29 cellular contexts compared by ENCODE assay signal in genomic region chr17:62900096-62900495, GRCh38.
"Had no signal": no experiment of that assay in that cellular context is flagged by ENCODE, and none has a peak within 500 bp of the region (broad histone marks: within the 10 kb centered on the region; RNA-seq: fewer than 3 reads in every experiment).

No MANE protein-coding gene starts in this region.

- H3K9me3 ChIP-seq: MG63 had no signal

- H3K36me3 ChIP-seq: MG63 had no signal

- H3K27ac ChIP-seq: KMS-11 had no signal

- H3K4me3 ChIP-seq: MG63 had no signal

- H3K4me2 ChIP-seq: KMS-11 had no signal

- DNase-seq: KG1, MG63, MM.1S, MV-4-11, NCI-H1048, NCI-H1092, NCI-H1092 treated with DMSO at 0.1 percent for 48 hours, NCI-H1105, NCI-H1105 treated with DMSO at 0.1 percent for 48 hours, NCI-H1417 treated with DMSO at 0.1 percent for 48 hours, NCI-H1436, NCI-H1436 treated with DMSO at 0.1 percent for 48 hours, NCI-H146, NCI-H1694, NCI-H1694 treated with DMSO at 0.1 percent for 48 hours, NCI-H187, NCI-H187 treated with DMSO at 0.1 percent for 48 hours, NCI-H2029, NCI-H2029 treated with DMSO at 0.1 percent for 48 hours, NCI-H2081 treated with DMSO at 0.1 percent for 48 hours, NCI-H2107, NCI-H2171, NCI-H2171 treated with DMSO at 0.1 percent for 48 hours, NCI-H2227 treated with DMSO at 0.1 percent for 48 hours, NCI-H226, NCI-H345, NCI-H446, NCI-H446 treated with DMSO at 0.1 percent for 48 hours had no signal

- H3K27me3 ChIP-seq: MG63 had no signal

- H3K9ac ChIP-seq: KMS-11 had no signal
